Comparison of ENCODE assay signal across 17 cellular contexts in genomic region chr1:183061194-183061593, GRCh38. TPM values are rescaled to one million over a fixed set of nuclear protein-coding genes. Genes with fewer than 3 reads are reported as not detected.
DNase-seq lines count a peak whose midpoint lies in the region; ATAC-seq and TF ChIP-seq lines count a peak whose summit lies in the region.
"Had no signal": no experiment of that assay in that cellular context is flagged by ENCODE, and none has a peak within 500 bp of the region (broad histone marks: within the 10 kb centered on the region; RNA-seq: fewer than 3 reads in every experiment).

No MANE protein-coding gene starts in this region.

- TF ChIP-seq CTCF in PC-3 (conservative IDR thresholded peaks at IDR 0.05; ENCODE audit: low read depth, low read length) = no peak
- TF ChIP-seq CTCF in choroid plexus epithelial cell (conservative IDR thresholded peaks at IDR 0.05; ENCODE audit: low read depth, low read length) = no peak
- TF ChIP-seq CTCF in lower lobe of right lung (IDR thresholded peaks at IDR 0.05) = no peak
- TF ChIP-seq CTCF in tibial nerve (IDR thresholded peaks at IDR 0.05) = no peak

- H3K9me3 ChIP-seq in PC-3 (ENCODE audit: low read length) = no peaks in the 10 kb centered on the region
- H3K9me3 ChIP-seq in lower lobe of right lung = no peaks in the 10 kb centered on the region
- no peaks in the 10 kb centered on the region for H3K9me3 ChIP-seq in tibial nerve
- H3K9me3 ChIP-seq: pancreas had no signal

- H4K20me1 ChIP-seq in PC-3 (ENCODE audit: low read length) = no peaks in the 10 kb centered on the region

- peak overlapping the region; percentile 98 for H3K27ac ChIP-seq in PC-3 (ENCODE audit: low read length)
- H3K27ac ChIP-seq in lower lobe of right lung = peak overlapping the region; percentile 50
- H3K27ac ChIP-seq in tibial nerve = peak overlapping the region in 3 of 4 donors; percentile 32 to 85 (median 81)

- H3K9me2 ChIP-seq in PC-3 (replicated peaks; ENCODE audit: low read length) = no peaks in the 10 kb centered on the region

- CTCF ChIA-PET in PC-3 (lab: Charles Lee) = no interaction called here
- CTCF ChIA-PET in activated naive CD4-positive, alpha-beta T cell treated with anti-CD3 and anti-CD28 coated beads, Interleukin-2, amount 10 ng/mL, durations not matched to agents 7 days and 5 days (lab: Charles Lee) = no interaction called here

- no peak for TF ChIP-seq EP300 in tibial nerve (IDR thresholded peaks at IDR 0.05)

- no peaks in the 10 kb centered on the region for H3K27me3 ChIP-seq in PC-3 (ENCODE audit: low read length)
- H3K27me3 ChIP-seq in lower lobe of right lung (ENCODE audit: low read depth) = no peaks in the 10 kb centered on the region
- H3K27me3 ChIP-seq in tibial nerve = no peaks in the 10 kb centered on the region
- H3K27me3 ChIP-seq: pancreas had no signal

- TF ChIP-seq POLR2A in tibial nerve (IDR thresholded peaks at IDR 0.05) = no peak

- peak overlapping the region; percentile 53 for H3K9ac ChIP-seq in PC-3 (ENCODE audit: low read length)

- no peaks in the 10 kb centered on the region for H3K27me3 Mint-ChIP-seq in activated naive CD4-positive, alpha-beta T cell treated with anti-CD3 and anti-CD28 coated beads, Interleukin-2, amount 10 ng/mL, durations not matched to agents 7 days and 5 days

- DNase-seq in PC-3 = no peak
- peak; percentile 39 for DNase-seq in choroid plexus epithelial cell (ENCODE audit: low read depth)
- DNase-seq in lower lobe of right lung = no peak
- no peak for DNase-seq in tibial nerve (ENCODE audit: low spot score in 2 of 2)
- DNase-seq in activated effector memory CD4-positive, alpha-beta T cell treated with Interleukin-2 at 50 U/mL for 16 hours = no peak
- DNase-seq in activated naive CD4-positive, alpha-beta T cell treated with anti-CD3 and anti-CD28 coated beads, Interleukin-2, amount 10 ng/mL, durations not matched to agents 7 days and 5 days = no peak
- DNase-seq: activated CD4-positive, alpha-beta T cell treated with anti-CD3 and anti-CD28 coated beads for 4 hours; DMS79; H9; hippocampal formation; Karpas-422; NCI-H2107; pancreas; T1000 had no signal

- no peaks in the 10 kb centered on the region for H3K36me3 Mint-ChIP-seq in activated naive CD4-positive, alpha-beta T cell treated with anti-CD3 and anti-CD28 coated beads, Interleukin-2, amount 10 ng/mL, durations not matched to agents 7 days and 5 days
- H3K36me3 Mint-ChIP-seq: CD14-positive monocyte had no signal

- no peaks in the 10 kb centered on the region for H3K36me3 ChIP-seq in PC-3 (ENCODE audit: low read depth, low read length)
- H3K36me3 ChIP-seq in lower lobe of right lung = no peaks in the 10 kb centered on the region
- no peaks in the 10 kb centered on the region for H3K36me3 ChIP-seq in tibial nerve
- H3K36me3 ChIP-seq: pancreas had no signal

- no peak overlapping the region for H2AFZ ChIP-seq in PC-3 (ENCODE audit: low read length)

- no peak overlapping the region for H3K4me3 Mint-ChIP-seq in activated naive CD4-positive, alpha-beta T cell treated with anti-CD3 and anti-CD28 coated beads, Interleukin-2, amount 10 ng/mL, durations not matched to agents 7 days and 5 days
- H3K4me3 Mint-ChIP-seq: CD14-positive monocyte, H9 had no signal

- H3K4me2 ChIP-seq in PC-3 (ENCODE audit: low read length) = peak overlapping the region; percentile 50; the same call in 1 of the 2 replicates

- H3K27ac Mint-ChIP-seq in activated naive CD4-positive, alpha-beta T cell treated with anti-CD3 and anti-CD28 coated beads, Interleukin-2, amount 10 ng/mL, durations not matched to agents 7 days and 5 days = no peak overlapping the region
- H3K27ac Mint-ChIP-seq: CD14-positive monocyte, H9 had no signal

- H3K79me2 ChIP-seq in PC-3 (ENCODE audit: low read length) = peaks cover 98% of the 10 kb centered on the region

- no peaks in the 10 kb centered on the region for H3K4me1 Mint-ChIP-seq in activated naive CD4-positive, alpha-beta T cell treated with anti-CD3 and anti-CD28 coated beads, Interleukin-2, amount 10 ng/mL, durations not matched to agents 7 days and 5 days
- H3K4me1 Mint-ChIP-seq: CD14-positive monocyte had no signal

- BruUV-seq in PC-3 (replicated peaks; lab: Mats Ljungman, UMichigan) = no TSS peak

- H3F3A ChIP-seq in PC-3 (ENCODE audit: low read length, unreplicated experiment) = no peaks in the 10 kb centered on the region

- H3K4me1 ChIP-seq in PC-3 (ENCODE audit: insufficient read depth, low read length) (peaks cover 47% of the 10 kb centered on the region), lower lobe of right lung (peaks cover 22% of the 10 kb centered on the region), tibial nerve (peaks cover 0 to 80% (median 32%) of the 10 kb centered on the region in 4 donors)

- POLR2A ChIA-PET in PC-3 (lab: Charles Lee; ENCODE audit: unreplicated experiment) = no interaction called here

- ATAC-seq in PC-3 (no peak), lower lobe of right lung (no peak), GM19395 (IDR thresholded peaks at IDR 0.05; ENCODE audit: unreplicated experiment) (no peak)

- intact Hi-C loops in PC-3 (cut with micrococcal nuclease) = loop anchor here (2.0 kb wide), 1 partner anchor 34 kb away; no protein-coding TSS in a partner anchor
- intact Hi-C loops in lower lobe of right lung (cut with DNase I) = no loop called here

- H3K4me3 ChIP-seq in PC-3 (ENCODE audit: low read length) = no peak overlapping the region
- no peak overlapping the region for H3K4me3 ChIP-seq in choroid plexus epithelial cell (ENCODE audit: low read depth, low read length)
- H3K4me3 ChIP-seq in lower lobe of right lung = no peak overlapping the region
- no peak overlapping the region for H3K4me3 ChIP-seq in tibial nerve
- H3K4me3 ChIP-seq: pancreas, skin epidermis had no signal

- H3K9me3 Mint-ChIP-seq in activated naive CD4-positive, alpha-beta T cell treated with anti-CD3 and anti-CD28 coated beads, Interleukin-2, amount 10 ng/mL, durations not matched to agents 7 days and 5 days = no peaks in the 10 kb centered on the region

RNA-seq across cellular contexts. Expression of gene LAMC1, which starts 38.0 kb away (rescaled TPM):
- total RNA-seq in PC-3 (2014; rRNA removed) = 71.5 TPM in 2 replicates
- 96.9 TPM for total RNA-seq in lower lobe of right lung
- 100 to 1,000 TPM; 288 to 318 (median 304) TPM for total RNA-seq in tibial nerve
